In genomic region chr2:9471212-9471611, GRCh38 we compare ENCODE assay signal across 25 cellular contexts. TPM values are rescaled to one million over a fixed set of nuclear protein-coding genes. Genes with fewer than 3 reads are reported as not detected.
A peak's percentile ranks its signal among the peaks of the same experiment; 100 is the strongest.
DNase-seq lines count a peak whose midpoint lies in the region; ATAC-seq and TF ChIP-seq lines count a peak whose summit lies in the region.
"Had no signal": no experiment of that assay in that cellular context is flagged by ENCODE, and none has a peak within 500 bp of the region (broad histone marks: within the 10 kb centered on the region; RNA-seq: fewer than 3 reads in every experiment).

No MANE protein-coding gene starts in this region.

- H3K9me3 Mint-ChIP-seq in neural crest cell (no peaks in the 10 kb centered on the region), mesothelial cell of epicardium (no peaks in the 10 kb centered on the region)
- H3K9me3 Mint-ChIP-seq: CD14-positive monocyte; CD4-positive, alpha-beta T cell; CD8-positive, alpha-beta memory T cell; H9; HFFc6 had no signal

- H3K4me1 Mint-ChIP-seq in neural crest cell (peaks cover 11% of the 10 kb centered on the region), mesothelial cell of epicardium (peaks cover 9% of the 10 kb centered on the region)

- H3K36me3 ChIP-seq in HEK293 (ENCODE audit: control insufficient read depth in 2 of 2, insufficient read depth in 1 of 2, low read length in 2 of 2), result peaks cover 8 to 63% of the 10 kb centered on the region in 2 experiments
- H3K36me3 ChIP-seq in tibial artery, result peaks cover 0 to 21% (median 11%) of the 10 kb centered on the region in 3 donors

- H3K4me1 ChIP-seq in HEK293 (ENCODE audit: control insufficient read depth, insufficient read depth, low read length) (no peaks in the 10 kb centered on the region; the same call in 1 of the 2 replicates), tibial artery (peaks cover 0 to 28% (median 18%) of the 10 kb centered on the region in 4 donors)
- H3K4me1 ChIP-seq: BE2C had no signal

- H3K9me3 ChIP-seq in HEK293 (ENCODE audit: control insufficient read depth, insufficient read depth, low read depth, low read length) (no peaks in the 10 kb centered on the region), tibial artery (no peaks in the 10 kb centered on the region)
- H3K9me3 ChIP-seq: A549; BE2C; BLaER1 treated with 17β-estradiol and CSF1 and Interleukin-3, amounts not matched to agents 10 nM and 100 nM had no signal

- TF ChIP-seq CTCF in HEK293 (tag by site-specific recombination; IDR thresholded peaks at IDR 0.05) (no peak), dorsolateral prefrontal cortex (IDR thresholded peaks at IDR 0.05 in 54 of 56, conservative IDR thresholded peaks at IDR 0.05 in 2 of 56; ENCODE audit: low read depth in 1 of 56, partially characterized antibody in 56 of 56) (no peak), neural crest cell (conservative IDR thresholded peaks at IDR 0.05) (no peak), tibial artery (IDR thresholded peaks at IDR 0.05) (no peak), mesothelial cell of epicardium (IDR thresholded peaks at IDR 0.05; ENCODE audit: unreplicated experiment) (no peak)

- H3K27me3 ChIP-seq in dorsolateral prefrontal cortex (no peaks in the 10 kb centered on the region), tibial artery (no peaks in the 10 kb centered on the region)
- H3K27me3 ChIP-seq: BE2C; BLaER1 treated with 17β-estradiol and CSF1 and Interleukin-3, amounts not matched to agents 10 nM and 100 nM had no signal

- no peak overlapping the region for H3K4me3 ChIP-seq in HEK293 (ENCODE audit: low read depth, low read length)
- H3K4me3 ChIP-seq in dorsolateral prefrontal cortex, result no peak overlapping the region
- no peak overlapping the region for H3K4me3 ChIP-seq in tibial artery
- H3K4me3 ChIP-seq: A549; BLaER1 treated with 17β-estradiol and CSF1 and Interleukin-3, amounts not matched to agents 10 nM and 100 nM; GM12878; GM23248 had no signal

- H3K27me3 Mint-ChIP-seq in neural crest cell (ENCODE audit: low read depth) (no peaks in the 10 kb centered on the region), mesothelial cell of epicardium (ENCODE audit: low read depth) (no peaks in the 10 kb centered on the region)
- H3K27me3 Mint-ChIP-seq: CD4-positive, alpha-beta T cell; CD8-positive, alpha-beta memory T cell had no signal

- intact Hi-C loops in dorsolateral prefrontal cortex (cut with DNase I), result loop anchor here (5.0 to 10.0 kb wide), 4 partner anchors 49 to 164 kb away; partner anchors contain the start of genes ADAM17 (in 1 of the 2), CPSF3 (in 1 of the 2), ITGB1BP1 (in 1 of the 2) and YWHAQ (in 1 of the 2)
- intact Hi-C loops in tibial artery (cut with DNase I; ENCODE audit: low total_unique reads), result loop anchor here (10.0 kb wide), 1 partner anchor 84 kb away; the partner anchor contains the start of gene ADAM17

- peaks cover 19% of the 10 kb centered on the region for H3K36me3 Mint-ChIP-seq in neural crest cell (ENCODE audit: low read depth)
- peaks cover 20% of the 10 kb centered on the region for H3K36me3 Mint-ChIP-seq in mesothelial cell of epicardium

- ATAC-seq in GM19452 (IDR thresholded peaks at IDR 0.05; ENCODE audit: unreplicated experiment) (no peak), GM18858 (IDR thresholded peaks at IDR 0.05; ENCODE audit: unreplicated experiment) (no peak)
- ATAC-seq: A549, GM12878, HCT116 had no signal

- peak overlapping the region; percentile 49 for H3K4me3 Mint-ChIP-seq in neural crest cell
- H3K4me3 Mint-ChIP-seq in mesothelial cell of epicardium, result no peak overlapping the region
- H3K4me3 Mint-ChIP-seq: CD14-positive monocyte, H9, HFFc6 had no signal

- CTCF ChIA-PET in HEK293 (lab: Yijun Ruan, JAX), result no interaction called here

- POLR2A ChIA-PET in HEK293 (lab: Yijun Ruan, JAX), result interaction anchor here (0.7 kb wide), 1 partner anchor 1170 kb away, joined by 6 read pairs; no protein-coding TSS in a partner anchor

- H3K27ac Mint-ChIP-seq in neural crest cell (ENCODE audit: unreplicated experiment), result no peak overlapping the region
- no peak overlapping the region for H3K27ac Mint-ChIP-seq in mesothelial cell of epicardium
- H3K27ac Mint-ChIP-seq: CD14-positive monocyte; CD4-positive, alpha-beta T cell; H9; HFFc6 had no signal

- peak in 1 of 10 donors; percentile 67 for DNase-seq in dorsolateral prefrontal cortex
- no peak for DNase-seq in neural crest cell (ENCODE audit: low read depth, low spot score)
- peak in 1 of 2 donors; percentile 72 for DNase-seq in tibial artery
- DNase-seq in mesothelial cell of epicardium (ENCODE audit: low spot score in 2 of 2, unreplicated experiment in 2 of 2), result no peak
- DNase-seq: 8988T; ACHN; AML-193; BE2C; CD4-positive, alpha-beta T cell; CD8-positive, alpha-beta memory T cell; DMS 273 treated with DMSO at 0.1 percent for 48 hours; DMS79; EL; GDM1; GM23248; H9; HFFc6 had no signal

- no peak overlapping the region for H3K27ac ChIP-seq in HEK293 (ENCODE audit: extremely low read depth, low read depth, low read length)
- H3K27ac ChIP-seq in dorsolateral prefrontal cortex, result peak overlapping the region in 41 of 59 donors; percentile 4 to 92 (median 57)
- H3K27ac ChIP-seq in tibial artery, result peak overlapping the region; percentile 24 to 61
- H3K27ac ChIP-seq: A549; BLaER1 treated with 17β-estradiol and CSF1 and Interleukin-3, amounts not matched to agents 10 nM and 100 nM; GM23248 had no signal

TF ChIP-seq in HEK293, 187 proteins besides CTCF, POLR2A, EP300 and RAD21:
- TF ChIP-seq ZBTB26 (tag by site-specific recombination; optimal IDR thresholded peaks at IDR 0.05), result no peak
- TF ChIP-seq SCRT2 (tag by site-specific recombination; IDR thresholded peaks at IDR 0.05), result peak; percentile 77
TF ChIP-seq in HEK293: peak in this region for 1.

RNA-seq across cellular contexts. Expression of gene IAH1, which starts 3.1 kb away (rescaled TPM):
- 10 to 100 TPM; 46.2 to 81.5 (median 64.4) TPM for total RNA-seq in dorsolateral prefrontal cortex
- 38.6 and 42.7 TPM in 2 replicates for total RNA-seq in neural crest cell
- total RNA-seq in mesothelial cell of epicardium, result 39.7 to 42.7 TPM (median 41.6 TPM) in 3 replicates

RNA-seq across cellular contexts. Expression of gene CPSF3, which starts 47.8 kb away (rescaled TPM):
- total RNA-seq in dorsolateral prefrontal cortex, result 10 to 100 TPM; 11.9 to 33.6 (median 22.9) TPM
- total RNA-seq in neural crest cell, result 84.8 and 86.4 TPM in 2 replicates
- 44.9 to 47.3 TPM (median 45.1 TPM) in 3 replicates for total RNA-seq in mesothelial cell of epicardium

RNA-seq across cellular contexts. Expression of gene ITGB1BP1, which starts 47.9 kb away (rescaled TPM):
- total RNA-seq in dorsolateral prefrontal cortex (100 to 1,000 TPM in 116 of 120 experiments, 10 to 100 TPM in 4; 75.1 to 226 (median 141) TPM), neural crest cell (59.3 and 61.2 TPM in 2 replicates), mesothelial cell of epicardium (35.9 to 39.8 TPM (median 38.0 TPM) in 3 replicates)
